10 cellular contexts compared by ENCODE assay signal in genomic region chr6:37784585-37784967, GRCh38. TPM values are rescaled to one million over a fixed set of nuclear protein-coding genes. Genes with fewer than 3 reads are reported as not detected.
DNase-seq lines count a peak whose midpoint lies in the region; ATAC-seq lines count a peak whose summit lies in the region.
"Had no signal": no experiment of that assay in that cellular context is flagged by ENCODE, and none has a peak within 500 bp of the region (broad histone marks: within the 10 kb centered on the region; RNA-seq: fewer than 3 reads in every experiment).

No MANE protein-coding gene starts in this region.

- ATAC-seq in right cardiac atrium (peak; percentile 27 to 34), GM19452 (IDR thresholded peaks at IDR 0.05; ENCODE audit: unreplicated experiment) (no peak)

- peak overlapping the region; percentile 66 for H3K4me3 ChIP-seq in HUES48 (ENCODE audit: low read depth, low read length)
- H3K4me3 ChIP-seq in right cardiac atrium (ENCODE audit: low read length), result peak overlapping the region; percentile 62
- H3K4me3 ChIP-seq: MG63 had no signal

- H3K9ac ChIP-seq in HUES48 (ENCODE audit: low read depth, low read length), result no peak overlapping the region

- no peak overlapping the region for H3K27ac ChIP-seq in HUES48 (ENCODE audit: low read depth, low read length)
- no peak overlapping the region for H3K27ac ChIP-seq in right cardiac atrium (ENCODE audit: low read length)

- H3K4me1 ChIP-seq in HUES48 (ENCODE audit: control insufficient read depth, insufficient read depth, low read length) (peaks cover 31% of the 10 kb centered on the region), right cardiac atrium (ENCODE audit: control insufficient read depth, insufficient read depth, low read length) (peaks cover 4% of the 10 kb centered on the region)

- 44% methylated on average over 7 of the region's 7 CpGs for WGBS in right cardiac atrium

- DNase-seq in SK-N-DZ (ENCODE audit: low spot score), result peak; percentile 59
- DNase-seq in right cardiac atrium, result no peak
- DNase-seq in retina, result peak; percentile 69
- no peak for DNase-seq in activated CD4-positive, alpha-beta T cell treated with anti-CD3 and anti-CD28 coated beads, Interleukin-2, amount 50 U/mL, for 1 hour
- no peak for DNase-seq in stimulated activated CD4-positive, alpha-beta T cell treated with anti-CD3 and anti-CD28 coated beads, Interleukin-4, amount 100 ng/mL, for 24 hours
- DNase-seq in NCI-H128 (lab: John Stamatoyannopoulos, UW; ENCODE audit: unreplicated experiment), result no peak
- DNase-seq: MG63, T1000 had no signal

- H3K9me3 ChIP-seq in HUES48 (ENCODE audit: control insufficient read depth, insufficient read depth, low read length) (no peaks in the 10 kb centered on the region), right cardiac atrium (ENCODE audit: control insufficient read depth, low read length) (no peaks in the 10 kb centered on the region)
- H3K9me3 ChIP-seq: MG63 had no signal

- intact Hi-C loops in right cardiac atrium (cut with DNase I), result no loop called here

- H3K27me3 ChIP-seq in HUES48 (ENCODE audit: control insufficient read depth, insufficient read depth, low read length), result peaks cover 27% of the 10 kb centered on the region
- H3K27me3 ChIP-seq in right cardiac atrium (ENCODE audit: control insufficient read depth, insufficient read depth), result no peaks in the 10 kb centered on the region
- H3K27me3 ChIP-seq: MG63 had no signal

- no peaks in the 10 kb centered on the region for H3K36me3 ChIP-seq in HUES48 (ENCODE audit: control insufficient read depth, insufficient read depth, low read length)
- H3K36me3 ChIP-seq: MG63 had no signal

RNA-seq across cellular contexts. Expression of gene ZFAND3, which starts 35.0 kb away (rescaled TPM):
- 13.4 and 14.8 TPM in 2 replicates for polyA plus RNA-seq in SK-N-DZ (2014; cell fraction: cytosol; rRNA removed)
- 8.4 and 18.4 TPM in 2 replicates for polyA plus RNA-seq in SK-N-DZ (2014; cell fraction: nucleus; rRNA removed)
- total RNA-seq in right cardiac atrium, result 10 to 100 TPM; 65.2 to 91.4 (median 80.7) TPM
- polyA plus RNA-seq in right cardiac atrium, result 50.1 TPM

Comparison
In these comparisons a context has a peak if more than half of its experiments do, and no peak if none do; other contexts are left out.
1. DNase-seq: peak in SK-N-DZ (single experiment) and retina (single experiment); none in right cardiac atrium (0 of 3), activated CD4-positive, alpha-beta T cell treated with anti-CD3 and anti-CD28 coated beads, Interleukin-2, amount 50 U/mL, for 1 hour (single experiment), stimulated activated CD4-positive, alpha-beta T cell treated with anti-CD3 and anti-CD28 coated beads, Interleukin-4, amount 100 ng/mL, for 24 hours (single experiment) and NCI-H128 (single experiment).